ENCODE assay signal across 28 cellular contexts in the genomic region with DNA sequence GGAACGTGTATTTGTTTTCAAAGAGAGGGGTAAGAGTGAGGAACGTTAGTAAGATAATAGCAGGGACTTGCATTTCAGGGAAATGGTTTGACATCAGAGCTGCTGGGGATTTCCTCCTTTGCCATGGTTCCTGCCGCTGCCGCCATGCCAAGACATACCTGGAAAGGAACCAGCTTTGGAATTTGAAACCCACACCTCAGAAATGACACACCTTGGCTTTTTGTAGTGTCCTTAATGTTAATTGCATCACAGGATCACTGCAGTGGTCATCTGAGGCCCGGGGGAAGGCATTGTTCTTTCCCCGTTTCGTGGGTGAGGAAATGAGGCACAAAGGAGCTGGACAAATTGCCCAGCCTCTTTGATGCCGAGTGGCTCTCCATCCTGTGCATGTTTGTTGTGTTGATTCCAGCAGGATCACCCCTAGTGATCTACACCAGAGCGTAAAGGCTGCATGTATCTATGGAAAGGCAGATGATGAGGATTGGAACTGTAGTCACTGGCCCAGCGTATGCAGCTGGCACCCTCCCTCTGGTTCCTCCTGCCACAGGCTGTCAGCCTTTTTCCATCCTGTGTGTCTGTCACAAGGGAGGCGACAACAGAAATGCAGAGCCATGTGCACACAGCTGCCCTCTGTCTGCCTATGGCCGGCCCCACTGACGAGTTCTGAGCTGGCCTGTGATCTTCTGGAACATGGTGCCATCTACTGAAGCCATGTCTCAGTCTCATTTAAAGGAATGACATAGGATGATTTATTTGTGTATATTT. TPM values are rescaled to one million over a fixed set of nuclear protein-coding genes. Genes with fewer than 3 reads are reported as not detected.
A peak's percentile ranks its signal among the peaks of the same experiment; 100 is the strongest.
DNase-seq lines count a peak whose midpoint lies in the region; ATAC-seq and TF ChIP-seq lines count a peak whose summit lies in the region.
"Had no signal": no experiment of that assay in that cellular context is flagged by ENCODE, and none has a peak within 500 bp of the region (broad histone marks: within the 10 kb centered on the region; RNA-seq: fewer than 3 reads in every experiment).

No MANE protein-coding gene starts in this region.

- DNase-seq in cardiac septum (ENCODE audit: low spot score) (peak; percentile 27), Right ventricle myocardium inferior (ENCODE audit: missing footprints) (no peak), medulla oblongata (ENCODE audit: extremely low spot score) (peak; percentile 87), WTC11 (ENCODE audit: low spot score) (no peak), ACHN (no peak)
- DNase-seq: activated CD4-positive, alpha-beta memory T cell treated with anti-CD3 and anti-CD28 coated beads, Interleukin-2, amount 10 ng/mL, durations not matched to agents 7 days and 5 days; activated gamma-delta T cell treated with Interleukin-2 at 50 U/mL for 16 hours; activated T-cell treated with anti-CD3 and anti-CD28 coated beads for 4 hours; adrenal gland; DMS 273 treated with DMSO at 0.1 percent for 48 hours; left colon; MG63; mucosa of descending colon; NCI-H1694; NCI-H345; NK-92 treated with Interleukin-12 subunit alpha and Interleukin-12 subunit beta, amount 100 ng/mL, for 24 hours; T-helper 9 cell; tibial artery had no signal

- H3K4me3 Mint-ChIP-seq in dendritic cell treated with granulocyte-macrophage colony-stimulating factor and Interleukin-4, amounts not matched to agents 40 ng/mL and 50 ng/mL, for 4 days = no peak overlapping the region
- H3K4me3 Mint-ChIP-seq in WTC11 = no peak overlapping the region
- H3K4me3 Mint-ChIP-seq: activated CD4-positive, alpha-beta memory T cell treated with anti-CD3 and anti-CD28 coated beads, Interleukin-2, amount 10 ng/mL, durations not matched to agents 7 days and 5 days; central memory CD8-positive, alpha-beta T cell had no signal

- H3K9me3 Mint-ChIP-seq in dendritic cell treated with granulocyte-macrophage colony-stimulating factor and Interleukin-4, amounts not matched to agents 40 ng/mL and 50 ng/mL, for 4 days = no peaks in the 10 kb centered on the region
- H3K9me3 Mint-ChIP-seq in WTC11 = no peaks in the 10 kb centered on the region
- H3K9me3 Mint-ChIP-seq: activated CD4-positive, alpha-beta memory T cell treated with anti-CD3 and anti-CD28 coated beads, Interleukin-2, amount 10 ng/mL, durations not matched to agents 7 days and 5 days; central memory CD8-positive, alpha-beta T cell had no signal

- CTCF ChIA-PET in WTC11 (lab: Charles Lee) = interaction anchor here (0.6 kb wide), 1 partner anchor 10 kb away, joined by 3 read pairs; no protein-coding TSS in a partner anchor

- no peak for TF ChIP-seq CTCF in WTC11 (IDR thresholded peaks at IDR 0.05)

- H3K27me3 Mint-ChIP-seq in dendritic cell treated with granulocyte-macrophage colony-stimulating factor and Interleukin-4, amounts not matched to agents 40 ng/mL and 50 ng/mL, for 4 days = peaks cover 2% of the 10 kb centered on the region
- no peaks in the 10 kb centered on the region for H3K27me3 Mint-ChIP-seq in WTC11 (ENCODE audit: low read depth)
- H3K27me3 Mint-ChIP-seq: activated CD4-positive, alpha-beta memory T cell treated with anti-CD3 and anti-CD28 coated beads, Interleukin-2, amount 10 ng/mL, durations not matched to agents 7 days and 5 days; central memory CD8-positive, alpha-beta T cell had no signal

- ATAC-seq in Right ventricle myocardium inferior = no peak
- no peak for ATAC-seq in WTC11
- no peak for ATAC-seq in GM19395 (IDR thresholded peaks at IDR 0.05; ENCODE audit: unreplicated experiment)
- ATAC-seq: left colon, mucosa of descending colon, SK-N-SH treated with all-trans-retinoic acid at 6 μM for 48 hours had no signal

- H3K36me3 Mint-ChIP-seq in dendritic cell treated with granulocyte-macrophage colony-stimulating factor and Interleukin-4, amounts not matched to agents 40 ng/mL and 50 ng/mL, for 4 days (ENCODE audit: low read depth) = peaks cover 80% of the 10 kb centered on the region
- H3K36me3 Mint-ChIP-seq in WTC11 = peaks cover 12% of the 10 kb centered on the region

- peak overlapping the region; percentile 41 for H3K27ac Mint-ChIP-seq in dendritic cell treated with granulocyte-macrophage colony-stimulating factor and Interleukin-4, amounts not matched to agents 40 ng/mL and 50 ng/mL, for 4 days
- no peak overlapping the region for H3K27ac Mint-ChIP-seq in WTC11
- H3K27ac Mint-ChIP-seq: activated CD4-positive, alpha-beta memory T cell treated with anti-CD3 and anti-CD28 coated beads, Interleukin-2, amount 10 ng/mL, durations not matched to agents 7 days and 5 days had no signal

- intact Hi-C loops in cardiac septum (cut with DNase I) = no loop called here
- intact Hi-C loops in Right ventricle myocardium inferior (cut with DNase I) = no loop called here
- intact Hi-C loops in dendritic cell treated with granulocyte-macrophage colony-stimulating factor and Interleukin-4, amounts not matched to agents 40 ng/mL and 50 ng/mL, for 4 days (cut with micrococcal nuclease) = no loop called here

- in situ Hi-C loops in ACHN (cut with HindIII; ENCODE audit: low pct_ligation_motif_present, low pct_unique_long_range_greater_than_20kb, low sequenced_read_pairs) = no loop called here

- peaks cover 89% of the 10 kb centered on the region for H3K4me1 Mint-ChIP-seq in dendritic cell treated with granulocyte-macrophage colony-stimulating factor and Interleukin-4, amounts not matched to agents 40 ng/mL and 50 ng/mL, for 4 days (ENCODE audit: low read depth)
- peaks cover 22% of the 10 kb centered on the region for H3K4me1 Mint-ChIP-seq in WTC11

- POLR2A ChIA-PET in WTC11 (lab: Charles Lee) = no interaction called here

- H3K27ac ChIP-seq in temporal lobe (ENCODE audit: low read depth, low read length) = peak overlapping the region; percentile 45
- H3K27ac ChIP-seq: adrenal gland, HL-60, right atrium auricular region, tibial artery had no signal

TF ChIP-seq in WTC11, 78 proteins besides CTCF, POLR2A, EP300 and RAD21:
- no peak for TF ChIP-seq FOXK1 (CRISPR knock-in tag; IDR thresholded peaks at IDR 0.05)
- TF ChIP-seq, protein P1, sequence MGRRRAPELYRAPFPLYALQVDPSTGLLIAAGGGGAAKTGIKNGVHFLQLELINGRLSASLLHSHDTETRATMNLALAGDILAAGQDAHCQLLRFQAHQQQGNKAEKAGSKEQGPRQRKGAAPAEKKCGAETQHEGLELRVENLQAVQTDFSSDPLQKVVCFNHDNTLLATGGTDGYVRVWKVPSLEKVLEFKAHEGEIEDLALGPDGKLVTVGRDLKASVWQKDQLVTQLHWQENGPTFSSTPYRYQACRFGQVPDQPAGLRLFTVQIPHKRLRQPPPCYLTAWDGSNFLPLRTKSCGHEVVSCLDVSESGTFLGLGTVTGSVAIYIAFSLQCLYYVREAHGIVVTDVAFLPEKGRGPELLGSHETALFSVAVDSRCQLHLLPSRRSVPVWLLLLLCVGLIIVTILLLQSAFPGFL (CRISPR knock-in tag; IDR thresholded peaks at IDR 0.05; ENCODE audit: borderline replicate concordance) = no peak
- TF ChIP-seq, protein P2, sequence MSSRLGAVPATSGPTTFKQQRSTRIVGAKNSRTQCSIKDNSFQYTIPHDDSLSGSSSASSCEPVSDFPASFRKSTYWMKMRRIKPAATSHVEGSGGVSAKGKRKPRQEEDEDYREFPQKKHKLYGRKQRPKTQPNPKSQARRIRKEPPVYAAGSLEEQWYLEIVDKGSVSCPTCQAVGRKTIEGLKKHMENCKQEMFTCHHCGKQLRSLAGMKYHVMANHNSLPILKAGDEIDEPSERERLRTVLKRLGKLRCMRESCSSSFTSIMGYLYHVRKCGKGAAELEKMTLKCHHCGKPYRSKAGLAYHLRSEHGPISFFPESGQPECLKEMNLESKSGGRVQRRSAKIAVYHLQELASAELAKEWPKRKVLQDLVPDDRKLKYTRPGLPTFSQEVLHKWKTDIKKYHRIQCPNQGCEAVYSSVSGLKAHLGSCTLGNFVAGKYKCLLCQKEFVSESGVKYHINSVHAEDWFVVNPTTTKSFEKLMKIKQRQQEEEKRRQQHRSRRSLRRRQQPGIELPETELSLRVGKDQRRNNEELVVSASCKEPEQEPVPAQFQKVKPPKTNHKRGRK (CRISPR knock-in tag; IDR thresholded peaks at IDR 0.05; ENCODE audit: borderline replicate concordance) = no peak
- no peak for TF ChIP-seq KAT7 (CRISPR knock-in tag; IDR thresholded peaks at IDR 0.05; ENCODE audit: borderline replicate concordance)
- TF ChIP-seq, protein P3, sequence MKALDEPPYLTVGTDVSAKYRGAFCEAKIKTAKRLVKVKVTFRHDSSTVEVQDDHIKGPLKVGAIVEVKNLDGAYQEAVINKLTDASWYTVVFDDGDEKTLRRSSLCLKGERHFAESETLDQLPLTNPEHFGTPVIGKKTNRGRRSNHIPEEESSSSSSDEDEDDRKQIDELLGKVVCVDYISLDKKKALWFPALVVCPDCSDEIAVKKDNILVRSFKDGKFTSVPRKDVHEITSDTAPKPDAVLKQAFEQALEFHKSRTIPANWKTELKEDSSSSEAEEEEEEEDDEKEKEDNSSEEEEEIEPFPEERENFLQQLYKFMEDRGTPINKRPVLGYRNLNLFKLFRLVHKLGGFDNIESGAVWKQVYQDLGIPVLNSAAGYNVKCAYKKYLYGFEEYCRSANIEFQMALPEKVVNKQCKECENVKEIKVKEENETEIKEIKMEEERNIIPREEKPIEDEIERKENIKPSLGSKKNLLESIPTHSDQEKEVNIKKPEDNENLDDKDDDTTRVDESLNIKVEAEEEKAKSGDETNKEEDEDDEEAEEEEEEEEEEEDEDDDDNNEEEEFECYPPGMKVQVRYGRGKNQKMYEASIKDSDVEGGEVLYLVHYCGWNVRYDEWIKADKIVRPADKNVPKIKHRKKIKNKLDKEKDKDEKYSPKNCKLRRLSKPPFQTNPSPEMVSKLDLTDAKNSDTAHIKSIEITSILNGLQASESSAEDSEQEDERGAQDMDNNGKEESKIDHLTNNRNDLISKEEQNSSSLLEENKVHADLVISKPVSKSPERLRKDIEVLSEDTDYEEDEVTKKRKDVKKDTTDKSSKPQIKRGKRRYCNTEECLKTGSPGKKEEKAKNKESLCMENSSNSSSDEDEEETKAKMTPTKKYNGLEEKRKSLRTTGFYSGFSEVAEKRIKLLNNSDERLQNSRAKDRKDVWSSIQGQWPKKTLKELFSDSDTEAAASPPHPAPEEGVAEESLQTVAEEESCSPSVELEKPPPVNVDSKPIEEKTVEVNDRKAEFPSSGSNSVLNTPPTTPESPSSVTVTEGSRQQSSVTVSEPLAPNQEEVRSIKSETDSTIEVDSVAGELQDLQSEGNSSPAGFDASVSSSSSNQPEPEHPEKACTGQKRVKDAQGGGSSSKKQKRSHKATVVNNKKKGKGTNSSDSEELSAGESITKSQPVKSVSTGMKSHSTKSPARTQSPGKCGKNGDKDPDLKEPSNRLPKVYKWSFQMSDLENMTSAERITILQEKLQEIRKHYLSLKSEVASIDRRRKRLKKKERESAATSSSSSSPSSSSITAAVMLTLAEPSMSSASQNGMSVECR (CRISPR knock-in tag; IDR thresholded peaks at IDR 0.05; ENCODE audit: borderline replicate concordance) = no peak
- no peak for TF ChIP-seq SMAD4 (CRISPR knock-in tag; IDR thresholded peaks at IDR 0.05)

RNA-seq across cellular contexts. Expression of a gene that starts 37.8 kb away (rescaled TPM):
- total RNA-seq in cardiac septum (0.16 TPM), Right ventricle myocardium inferior (not detected), temporal lobe (not detected), WTC11 (2021) (0.07 TPM in 1 of 3 replicates, not detected in the others)
- total RNA-seq: A673; activated CD4-positive, alpha-beta memory T cell treated with anti-CD3 and anti-CD28 coated beads, Interleukin-2, amount 10 ng/mL, durations not matched to agents 7 days and 5 days; frontal cortex; left colon; RPMI7951 had no signal

Comparison
In these comparisons a context has a peak if more than half of its experiments do, and no peak if none do; other contexts are left out.
1. DNase-seq: peak in cardiac septum (single experiment) and medulla oblongata (single experiment); none in Right ventricle myocardium inferior (single experiment), WTC11 (single experiment) and ACHN (single experiment).